14 cellular contexts compared by ENCODE assay signal in genomic region chr15:41948499-41948898, GRCh38.
"Had no signal": no experiment of that assay in that cellular context is flagged by ENCODE, and none has a peak within 500 bp of the region (broad histone marks: within the 10 kb centered on the region; RNA-seq: fewer than 3 reads in every experiment).

No MANE protein-coding gene starts in this region.

- DNase-seq: activated CD4-positive, alpha-beta T cell treated with anti-CD3 and anti-CD28 coated beads, Interleukin-2, amount 10 ng/mL, durations not matched to agents 7 days and 5 days; activated CD4-positive, CD25-positive, alpha-beta regulatory T cell; activated CD8-positive, alpha-beta memory T cell treated with anti-CD3 and anti-CD28 coated beads for 24 hours; activated naive CD4-positive, alpha-beta T cell treated with anti-CD3 and anti-CD28 coated beads for 36 hours; effector memory CD4-positive, alpha-beta T cell; glutamatergic neuron; left cardiac atrium; stimulated activated CD4-positive, alpha-beta T cell treated with anti-CD3 and anti-CD28 coated beads, Interleukin-1b, Interleukin-23, amount 100 ng/mL, for 48 hours; stimulated activated naive B cell treated with anti-CD40 and anti-IgM and Interleukin-4, amounts not matched to agents 10 μg/mL and 1 μg/mL and 100 μg/mL, for 72 hours had no signal

- H3K9me3 Mint-ChIP-seq: activated CD4-positive, alpha-beta T cell treated with anti-CD3 and anti-CD28 coated beads, Interleukin-2, amount 10 ng/mL, durations not matched to agents 7 days and 5 days; activated naive CD4-positive, alpha-beta T cell treated with anti-CD3 and anti-CD28 coated beads for 36 hours; activated T-helper 17 cell treated with anti-CD3 and anti-CD28 coated beads, Interleukin-2, amount 50 U/mL, for 72 hours; central memory CD8-positive, alpha-beta T cell; memory B cell; neural crest cell; stimulated activated naive B cell treated with anti-CD40 and anti-IgM and Interleukin-4, amounts not matched to agents 10 μg/mL and 1 μg/mL and 100 μg/mL, for 72 hours had no signal

- H3K27me3 Mint-ChIP-seq: activated CD4-positive, alpha-beta T cell treated with anti-CD3 and anti-CD28 coated beads, Interleukin-2, amount 10 ng/mL, durations not matched to agents 7 days and 5 days; activated T-helper 17 cell treated with anti-CD3 and anti-CD28 coated beads, Interleukin-2, amount 50 U/mL, for 72 hours; central memory CD8-positive, alpha-beta T cell; memory B cell; stimulated activated naive B cell treated with anti-CD40 and anti-IgM and Interleukin-4, amounts not matched to agents 10 μg/mL and 1 μg/mL and 100 μg/mL, for 72 hours had no signal

- H3K4me3 Mint-ChIP-seq: activated CD4-positive, alpha-beta T cell treated with anti-CD3 and anti-CD28 coated beads, Interleukin-2, amount 10 ng/mL, durations not matched to agents 7 days and 5 days; activated naive CD4-positive, alpha-beta T cell treated with anti-CD3 and anti-CD28 coated beads for 36 hours; activated T-helper 17 cell treated with anti-CD3 and anti-CD28 coated beads, Interleukin-2, amount 50 U/mL, for 72 hours; central memory CD8-positive, alpha-beta T cell; memory B cell; neural crest cell; stimulated activated naive B cell treated with anti-CD40 and anti-IgM and Interleukin-4, amounts not matched to agents 10 μg/mL and 1 μg/mL and 100 μg/mL, for 72 hours had no signal

- H3K36me3 ChIP-seq: ovary had no signal

- H3K27me3 ChIP-seq: ovary had no signal

- H3K4me3 ChIP-seq: ovary had no signal

- ATAC-seq: activated T-helper 17 cell treated with anti-CD3 and anti-CD28 coated beads, Interleukin-2, amount 50 U/mL, for 72 hours; stimulated activated naive B cell treated with anti-CD40 and anti-IgM and Interleukin-4, amounts not matched to agents 10 μg/mL and 1 μg/mL and 100 μg/mL, for 72 hours had no signal

- H3K27ac Mint-ChIP-seq: activated CD4-positive, alpha-beta T cell treated with anti-CD3 and anti-CD28 coated beads, Interleukin-2, amount 10 ng/mL, durations not matched to agents 7 days and 5 days; activated naive CD4-positive, alpha-beta T cell treated with anti-CD3 and anti-CD28 coated beads for 36 hours; activated T-helper 17 cell treated with anti-CD3 and anti-CD28 coated beads, Interleukin-2, amount 50 U/mL, for 72 hours; memory B cell; stimulated activated naive B cell treated with anti-CD40 and anti-IgM and Interleukin-4, amounts not matched to agents 10 μg/mL and 1 μg/mL and 100 μg/mL, for 72 hours had no signal

- H3K4me1 Mint-ChIP-seq: central memory CD8-positive, alpha-beta T cell; memory B cell had no signal

- H3K9me3 ChIP-seq: ovary had no signal
